22 cellular contexts compared by ENCODE assay signal in genomic region chr9:115002371-115003120, GRCh38.
DNase-seq lines count a peak whose midpoint lies in the region; ATAC-seq and TF ChIP-seq lines count a peak whose summit lies in the region.
"Had no signal": no experiment of that assay in that cellular context is flagged by ENCODE, and none has a peak within 500 bp of the region (broad histone marks: within the 10 kb centered on the region; RNA-seq: fewer than 3 reads in every experiment).

No MANE protein-coding gene starts in this region.

- H3K27ac Mint-ChIP-seq in activated T-cell treated with anti-CD3 and anti-CD28 coated beads, Interleukin-2, amount 50 U/mL, for 24 hours, result peak overlapping the region; percentile 57
- H3K27ac Mint-ChIP-seq: activated naive CD4-positive, alpha-beta T cell treated with anti-CD3 and anti-CD28 coated beads, Interleukin-2, amount 50 U/mL, for 72 hours; nephron; WTC11 had no signal

- peaks cover 3% of the 10 kb centered on the region for H3K36me3 Mint-ChIP-seq in activated T-cell treated with anti-CD3 and anti-CD28 coated beads, Interleukin-2, amount 50 U/mL, for 24 hours (ENCODE audit: low read depth)
- H3K36me3 Mint-ChIP-seq: WTC11 had no signal

- H3K27ac ChIP-seq in DND-41 (ENCODE audit: low read length), result no peak overlapping the region
- H3K27ac ChIP-seq in right lobe of liver, result no peak overlapping the region
- H3K27ac ChIP-seq: BLaER1 treated with 17β-estradiol and CSF1 and Interleukin-3, amounts not matched to agents 10 nM and 100 nM; breast epithelium; pancreas; transverse colon had no signal

- H4K20me1 ChIP-seq in DND-41 (ENCODE audit: insufficient read depth, low read length), result no peaks in the 10 kb centered on the region
- H4K20me1 ChIP-seq: BLaER1 treated with 17β-estradiol and CSF1 and Interleukin-3, amounts not matched to agents 10 nM and 100 nM had no signal

- H3K4me1 Mint-ChIP-seq in activated T-cell treated with anti-CD3 and anti-CD28 coated beads, Interleukin-2, amount 50 U/mL, for 24 hours (ENCODE audit: low read depth), result peaks cover 82% of the 10 kb centered on the region
- H3K4me1 Mint-ChIP-seq: nephron, WTC11 had no signal

- no peak overlapping the region for H3K4me3 Mint-ChIP-seq in activated T-cell treated with anti-CD3 and anti-CD28 coated beads, Interleukin-2, amount 50 U/mL, for 24 hours
- H3K4me3 Mint-ChIP-seq: nephron, WTC11 had no signal

- H3K9me3 Mint-ChIP-seq in activated T-cell treated with anti-CD3 and anti-CD28 coated beads, Interleukin-2, amount 50 U/mL, for 24 hours, result no peaks in the 10 kb centered on the region
- H3K9me3 Mint-ChIP-seq: activated naive CD4-positive, alpha-beta T cell treated with anti-CD3 and anti-CD28 coated beads, Interleukin-2, amount 50 U/mL, for 72 hours; nephron; WTC11 had no signal

- 0 out of 2 replicates have a peak overlapping the region, but pooled peaks have one; percentile 10 for H2AFZ ChIP-seq in DND-41 (ENCODE audit: low read depth, low read length)

- H3K4me2 ChIP-seq in DND-41 (ENCODE audit: insufficient read depth, low read length), result no peak overlapping the region
- H3K4me2 ChIP-seq: BLaER1 treated with 17β-estradiol and CSF1 and Interleukin-3, amounts not matched to agents 10 nM and 100 nM had no signal

- no peak overlapping the region for H3K9ac ChIP-seq in DND-41 (ENCODE audit: low read depth, low read length)
- H3K9ac ChIP-seq: BLaER1 treated with 17β-estradiol and CSF1 and Interleukin-3, amounts not matched to agents 10 nM and 100 nM had no signal

- 56% methylated on average over 7 of the region's 8 CpGs for WGBS in right lobe of liver (ENCODE audit: insufficient coverage, low coverage, low lambda C conversion rate, missing lambda C conversion rate)

- TF ChIP-seq CTCF in DND-41 (IDR thresholded peaks at IDR 0.05; ENCODE audit: borderline replicate concordance, extremely low read depth, low read length, poor library complexity, severe bottlenecking) (no peak), right lobe of liver (IDR thresholded peaks at IDR 0.05) (no peak)

- H3K36me3 ChIP-seq in DND-41 (ENCODE audit: insufficient read depth, low read length), result no peaks in the 10 kb centered on the region
- H3K36me3 ChIP-seq in right lobe of liver, result no peaks in the 10 kb centered on the region
- H3K36me3 ChIP-seq: BLaER1 treated with 17β-estradiol and CSF1 and Interleukin-3, amounts not matched to agents 10 nM and 100 nM; breast epithelium; pancreas; transverse colon had no signal

- H3K4me1 ChIP-seq in DND-41 (ENCODE audit: insufficient read depth, low read length), result no peaks in the 10 kb centered on the region
- no peaks in the 10 kb centered on the region for H3K4me1 ChIP-seq in right lobe of liver
- H3K4me1 ChIP-seq: breast epithelium, pancreas, transverse colon had no signal

- DNase-seq in activated T-cell treated with anti-CD3 and anti-CD28 coated beads, Interleukin-2, amount 50 U/mL, for 24 hours, result no peak
- no peak for DNase-seq in activated T-cell treated with anti-CD3 and anti-CD28 coated beads, Interleukin-2, amount 50 U/mL, for 1 hour
- no peak for DNase-seq in DND-41
- peak; percentile 52 for DNase-seq in NCI-H345 (lab: John Stamatoyannopoulos, UW)
- DNase-seq in right lobe of liver, result peak in 2 of 3 donors; percentile 53 to 55
- DNase-seq in occipital lobe (lab: John Stamatoyannopoulos, UW), result no peak
- no peak for DNase-seq in A172 (ENCODE audit: low spot score)
- no peak for DNase-seq in SHP77 treated with DMSO at 0.1 percent for 48 hours (lab: John Stamatoyannopoulos, UW)
- DNase-seq: ACHN; head of caudate nucleus; NCI-H146; NCI-H2227 treated with DMSO at 0.1 percent for 48 hours; pancreas; SHP77; stimulated activated CD4-positive, alpha-beta T cell treated with anti-CD3 and anti-CD28 coated beads, Interleukin-2, amount 100 ng/mL, for 24 hours; T1000; transverse colon had no signal

- H3K79me2 ChIP-seq in DND-41 (ENCODE audit: insufficient read depth, low read length), result no peaks in the 10 kb centered on the region

- no peaks in the 10 kb centered on the region for H3K27me3 Mint-ChIP-seq in activated T-cell treated with anti-CD3 and anti-CD28 coated beads, Interleukin-2, amount 50 U/mL, for 24 hours

- intact Hi-C loops in right lobe of liver (cut with DNase I), result no loop called here

- H3K27me3 ChIP-seq in DND-41 (ENCODE audit: insufficient read depth, low read length, poor library complexity) (no peaks in the 10 kb centered on the region), right lobe of liver (no peaks in the 10 kb centered on the region)
- H3K27me3 ChIP-seq: BLaER1 treated with 17β-estradiol and CSF1 and Interleukin-3, amounts not matched to agents 10 nM and 100 nM; breast epithelium; pancreas; transverse colon had no signal

- no peak for TF ChIP-seq POLR2A in right lobe of liver (IDR thresholded peaks at IDR 0.05)

- ATAC-seq in DND-41 (ENCODE audit: insufficient read depth, low read depth) (no peak), right lobe of liver (peak; percentile 69 to 96 (median 81))
- ATAC-seq: activated naive CD4-positive, alpha-beta T cell treated with anti-CD3 and anti-CD28 coated beads, Interleukin-2, amount 50 U/mL, for 72 hours; pancreas; WTC11 had no signal

- H3K4me3 ChIP-seq in DND-41 (ENCODE audit: low read depth in 1 of 2, low read length in 2 of 2) (no peak overlapping the region), right lobe of liver (no peak overlapping the region)
- H3K4me3 ChIP-seq: BLaER1 treated with 17β-estradiol and CSF1 and Interleukin-3, amounts not matched to agents 10 nM and 100 nM; breast epithelium; pancreas; transverse colon had no signal

- H3K9me3 ChIP-seq in DND-41 (ENCODE audit: insufficient read depth, low read length, severe bottlenecking), result no peaks in the 10 kb centered on the region
- H3K9me3 ChIP-seq in right lobe of liver, result no peaks in the 10 kb centered on the region
- H3K9me3 ChIP-seq: breast epithelium, pancreas, transverse colon had no signal

Comparison
In these comparisons a context has a peak if more than half of its experiments do, and no peak if none do; other contexts are left out.
1. DNase-seq: peak in NCI-H345 (single experiment) and right lobe of liver (2 of 3); none in activated T-cell treated with anti-CD3 and anti-CD28 coated beads, Interleukin-2, amount 50 U/mL, for 24 hours (single experiment), activated T-cell treated with anti-CD3 and anti-CD28 coated beads, Interleukin-2, amount 50 U/mL, for 1 hour (single experiment), DND-41 (single experiment), occipital lobe (single experiment), A172 (single experiment) and SHP77 treated with DMSO at 0.1 percent for 48 hours (single experiment).